ENCODE assay signal across 23 cellular contexts in genomic region chr5:79878131-79878630, GRCh38.
"Had no signal": no experiment of that assay in that cellular context is flagged by ENCODE, and none has a peak within 500 bp of the region (broad histone marks: within the 10 kb centered on the region; RNA-seq: fewer than 3 reads in every experiment).

No MANE protein-coding gene starts in this region.

- DNase-seq: MG63, NCI-H1048, NCI-H1092 treated with DMSO at 0.1 percent for 48 hours, NCI-H1105 treated with DMSO at 0.1 percent for 48 hours, NCI-H1436, NCI-H146, NCI-H1930, NCI-H2029 treated with DMSO at 0.1 percent for 48 hours, NCI-H2081 treated with DMSO at 0.1 percent for 48 hours, NCI-H2107, NCI-H2171, NCI-H226, NCI-H446 treated with DMSO at 0.1 percent for 48 hours, NCI-H510A, NCI-H526 treated with DMSO at 0.1 percent for 48 hours, NCI-H774, SHP77, SIG-M5, SW 1271 had no signal

- H3K9me3 ChIP-seq: MG63, SJCRH30 had no signal

- H3K36me3 ChIP-seq: MG63, SJCRH30 had no signal

- H3K4me1 ChIP-seq: SJCRH30 had no signal

- H3K27me3 ChIP-seq: MG63, SJCRH30 had no signal

- FAIRE-seq: RCC 7860 had no signal

- H3K4me3 ChIP-seq: MG63, PC-9, SJCRH30 had no signal

- H3K27ac ChIP-seq: PC-9, RWPE1, SJCRH30 had no signal
